ENCODE assay signal across 24 cellular contexts in genomic region chr1:153578490-153578889, GRCh38. TPM values are rescaled to one million over a fixed set of nuclear protein-coding genes. Genes with fewer than 3 reads are reported as not detected.
A peak's percentile ranks its signal among the peaks of the same experiment; 100 is the strongest.
DNase-seq lines count a peak whose midpoint lies in the region; ATAC-seq, FAIRE-seq and TF ChIP-seq lines count a peak whose summit lies in the region.
"Had no signal": no experiment of that assay in that cellular context is flagged by ENCODE, and none has a peak within 500 bp of the region (broad histone marks: within the 10 kb centered on the region; RNA-seq: fewer than 3 reads in every experiment).

No MANE protein-coding gene starts in this region.

- FAIRE-seq in astrocyte (lab: Jason Lieb, UNC): peak; percentile 84
- FAIRE-seq: GM12878, kidney had no signal

- POLR2A ChIA-PET in WTC11 (lab: Charles Lee): no interaction called here

- H3K36me3 Mint-ChIP-seq in astrocyte (ENCODE audit: low read depth, unreplicated experiment): no peaks in the 10 kb centered on the region
- no peaks in the 10 kb centered on the region for H3K36me3 Mint-ChIP-seq in neural progenitor cell
- peaks cover 3% of the 10 kb centered on the region; the same call in 1 of the 2 replicates for H3K36me3 Mint-ChIP-seq in WTC11
- H3K36me3 Mint-ChIP-seq: activated CD8-positive, alpha-beta memory T cell treated with anti-CD3 and anti-CD28 coated beads, Interleukin-2, amount 10 ng/mL, durations not matched to agents 7 days and 5 days; CD4-positive, CD25-positive, alpha-beta regulatory T cell had no signal

- H3K36me3 ChIP-seq in astrocyte (ENCODE audit: insufficient read depth, low read length) (no peaks in the 10 kb centered on the region), neural progenitor cell (no peaks in the 10 kb centered on the region)

- H3K27ac Mint-ChIP-seq in astrocyte (ENCODE audit: unreplicated experiment) (peak overlapping the region; percentile 78), neural progenitor cell (peak overlapping the region; percentile 30), WTC11 (no peak overlapping the region)
- H3K27ac Mint-ChIP-seq: activated CD4-positive, alpha-beta T cell treated with anti-CD3 and anti-CD28 coated beads, Interleukin-2, amount 10 ng/mL, durations not matched to agents 24 days and 14 days; activated CD8-positive, alpha-beta memory T cell treated with anti-CD3 and anti-CD28 coated beads, Interleukin-2, amount 10 ng/mL, durations not matched to agents 7 days and 5 days; activated T-helper 1 cell treated with anti-CD3 and anti-CD28 coated beads, Interleukin-12 subunit alpha, Interleukin-12 subunit beta, Interleukin-2, Interleukin-4 antibody, amounts not matched to agents 30 ng/mL and 10 ng/mL and 1 ng/mL, durations not matched to agents 14 hours and 24 hours and 36 hours had no signal

- no peaks in the 10 kb centered on the region for H3K9me3 ChIP-seq in astrocyte (ENCODE audit: insufficient read depth, low read depth, low read length)
- no peaks in the 10 kb centered on the region for H3K9me3 ChIP-seq in neural progenitor cell (ENCODE audit: low read depth)

- TF ChIP-seq CTCF in AG10803 (conservative IDR thresholded peaks at IDR 0.05; ENCODE audit: low read length) (no peak), astrocyte (IDR thresholded peaks at IDR 0.05; ENCODE audit: insufficient read depth, low read depth, low read length) (no peak), neural progenitor cell (IDR thresholded peaks at IDR 0.05) (no peak), WTC11 (IDR thresholded peaks at IDR 0.05) (no peak)

- H3K9me3 Mint-ChIP-seq in astrocyte (ENCODE audit: unreplicated experiment) (peaks cover 2% of the 10 kb centered on the region), neural progenitor cell (peaks cover 11% of the 10 kb centered on the region), WTC11 (no peaks in the 10 kb centered on the region)
- H3K9me3 Mint-ChIP-seq: activated CD4-positive, alpha-beta T cell treated with anti-CD3 and anti-CD28 coated beads, Interleukin-2, amount 10 ng/mL, durations not matched to agents 24 days and 14 days; activated T-helper 1 cell treated with anti-CD3 and anti-CD28 coated beads, Interleukin-12 subunit alpha, Interleukin-12 subunit beta, Interleukin-2, Interleukin-4 antibody, amounts not matched to agents 30 ng/mL and 10 ng/mL and 1 ng/mL, durations not matched to agents 14 hours and 24 hours and 36 hours; CD4-positive, CD25-positive, alpha-beta regulatory T cell had no signal

- ATAC-seq in WTC11 (no peak), HG02840 (IDR thresholded peaks at IDR 0.05; ENCODE audit: low FRiP score, unreplicated experiment) (no peak)
- ATAC-seq: activated CD8-positive, alpha-beta memory T cell treated with anti-CD3 and anti-CD28 coated beads, Interleukin-2, amount 10 ng/mL, durations not matched to agents 7 days and 5 days; GM12878 had no signal

- H2AFZ ChIP-seq in astrocyte (ENCODE audit: low read depth, low read length) (no peak overlapping the region), neural progenitor cell (replicated peaks) (no peak overlapping the region)

- H3K4me1 Mint-ChIP-seq in astrocyte (ENCODE audit: low read depth, unreplicated experiment) (peaks cover 14% of the 10 kb centered on the region), neural progenitor cell (peaks cover 14% of the 10 kb centered on the region), WTC11 (peaks cover 16% of the 10 kb centered on the region)
- H3K4me1 Mint-ChIP-seq: activated CD8-positive, alpha-beta memory T cell treated with anti-CD3 and anti-CD28 coated beads, Interleukin-2, amount 10 ng/mL, durations not matched to agents 7 days and 5 days; CD4-positive, CD25-positive, alpha-beta regulatory T cell had no signal

- H3K27ac ChIP-seq in astrocyte (ENCODE audit: low read depth, low read length): no peak overlapping the region
- H3K27ac ChIP-seq in neural progenitor cell: no peak overlapping the region

- H3K4me3 ChIP-seq in AG10803 (ENCODE audit: low read length) (no peak overlapping the region), astrocyte (ENCODE audit: insufficient read depth, low read depth, low read length) (no peak overlapping the region), neural progenitor cell (no peak overlapping the region)
- H3K4me3 ChIP-seq: GM12878 had no signal

- CTCF ChIA-PET in WTC11 (lab: Charles Lee): interaction anchor here (1.2 to 2.4 kb wide), 5 partner anchors 10 to 84 kb away, joined by 5 to 9 read pairs (median 6); partner anchors contain the start of genes CHTOP, S100A13 and S100A16

- H3K4me1 ChIP-seq in astrocyte (ENCODE audit: insufficient read depth, low read length) (peaks cover under 1% of the 10 kb centered on the region), neural progenitor cell (peaks cover 21% of the 10 kb centered on the region)

- H4K20me1 ChIP-seq in astrocyte (ENCODE audit: insufficient read depth, low read length): no peaks in the 10 kb centered on the region
- no peaks in the 10 kb centered on the region for H4K20me1 ChIP-seq in neural progenitor cell (ENCODE audit: low read depth)

- H3K4me2 ChIP-seq in astrocyte (ENCODE audit: low read length) (peak overlapping the region; percentile 9), neural progenitor cell (peak overlapping the region; percentile 6)

- H3K4me3 Mint-ChIP-seq in astrocyte (ENCODE audit: unreplicated experiment): peak overlapping the region; percentile 58
- no peak overlapping the region for H3K4me3 Mint-ChIP-seq in neural progenitor cell
- no peak overlapping the region for H3K4me3 Mint-ChIP-seq in WTC11
- H3K4me3 Mint-ChIP-seq: activated CD4-positive, alpha-beta T cell treated with anti-CD3 and anti-CD28 coated beads, Interleukin-2, amount 10 ng/mL, durations not matched to agents 24 days and 14 days; activated CD8-positive, alpha-beta memory T cell treated with anti-CD3 and anti-CD28 coated beads, Interleukin-2, amount 10 ng/mL, durations not matched to agents 7 days and 5 days; activated T-helper 1 cell treated with anti-CD3 and anti-CD28 coated beads, Interleukin-12 subunit alpha, Interleukin-12 subunit beta, Interleukin-2, Interleukin-4 antibody, amounts not matched to agents 30 ng/mL and 10 ng/mL and 1 ng/mL, durations not matched to agents 14 hours and 24 hours and 36 hours; CD4-positive, CD25-positive, alpha-beta regulatory T cell had no signal

- DNase-seq in AG10803 (ENCODE audit: low read depth) (peak; percentile 73), HS-5 (ENCODE audit: low read depth) (peak; percentile 35), astrocyte (ENCODE audit: low read depth) (no peak), neural progenitor cell (ENCODE audit: low spot score) (peak; percentile 9), G401 (ENCODE audit: low spot score) (no peak), NCI-H187 treated with DMSO at 0.1 percent for 48 hours (lab: John Stamatoyannopoulos, UW) (no peak), WTC11 (ENCODE audit: low spot score) (no peak)
- DNase-seq: activated CD4-positive, alpha-beta T cell treated with anti-CD3 and anti-CD28 coated beads, Interleukin-2, amount 10 ng/mL, durations not matched to agents 24 days and 14 days; activated CD8-positive, alpha-beta memory T cell treated with anti-CD3 and anti-CD28 coated beads, Interleukin-2, amount 10 ng/mL, durations not matched to agents 7 days and 5 days; activated naive CD4-positive, alpha-beta T cell treated with anti-CD3 and anti-CD28 coated beads, Interleukin-2, amount 50 U/mL, for 16 hours; CD4-positive, CD25-positive, alpha-beta regulatory T cell; foreskin melanocyte; Kasumi-1; NCI-H1694 treated with DMSO at 0.1 percent for 48 hours; NCI-H774; SHP77 treated with DMSO at 0.1 percent for 48 hours had no signal

- peaks cover 16% of the 10 kb centered on the region for H3F3A ChIP-seq in neural progenitor cell (ENCODE audit: low read depth)

- in situ Hi-C loops in G401 (cut with HindIII; ENCODE audit: low sequenced_read_pairs): loop anchor here (25.0 kb wide), 1 partner anchor 216 kb away; the partner anchor contains the start of gene S100A9

- H3K79me2 ChIP-seq in astrocyte (ENCODE audit: insufficient read depth, low read length): no peaks in the 10 kb centered on the region
- no peaks in the 10 kb centered on the region for H3K79me2 ChIP-seq in neural progenitor cell (ENCODE audit: low read depth)

- H3K27me3 ChIP-seq in astrocyte (ENCODE audit: insufficient read depth, low read length) (no peaks in the 10 kb centered on the region), neural progenitor cell (no peaks in the 10 kb centered on the region)

- H3K9ac ChIP-seq in astrocyte (ENCODE audit: low read length) (no peak overlapping the region), neural progenitor cell (no peak overlapping the region)

- no peaks in the 10 kb centered on the region for H3K27me3 Mint-ChIP-seq in astrocyte (ENCODE audit: low read depth, unreplicated experiment)
- H3K27me3 Mint-ChIP-seq in neural progenitor cell (ENCODE audit: insufficient read depth, low read depth): peaks cover 2% of the 10 kb centered on the region
- H3K27me3 Mint-ChIP-seq in WTC11 (ENCODE audit: low read depth): 0 out of 2 replicates have a peak, but pooled peaks cover 2% of the 10 kb centered on the region

TF ChIP-seq in WTC11, 78 proteins besides CTCF, POLR2A, EP300 and RAD21 (continues in another document):
- no peak for TF ChIP-seq MLX (CRISPR knock-in tag; IDR thresholded peaks at IDR 0.05)

RNA-seq across cellular contexts. Expression of gene S100A2, which starts 12.8 kb away (rescaled TPM):
- 3.0 and 3.8 TPM in 2 replicates for total RNA-seq in astrocyte
- not detected in 2 replicates for total RNA-seq in neural progenitor cell (ENCODE audit: low replicate concordance)
- 10.6 and 10.8 TPM in 2 replicates for total RNA-seq in G401 (2014; rRNA removed; shearing (Covaris generic))
- 0.74 to 1.6 TPM (median 0.80 TPM) in 3 replicates for total RNA-seq in WTC11 (2021)
- total RNA-seq: CD4-positive, CD25-positive, alpha-beta regulatory T cell had no signal

RNA-seq across cellular contexts. Expression of gene S100A3, which starts 29.4 kb away (rescaled TPM):
- 12.8 and 14.6 TPM in 2 replicates for total RNA-seq in astrocyte
- total RNA-seq in neural progenitor cell (ENCODE audit: low replicate concordance): not detected in 2 replicates
- total RNA-seq in G401 (2014; rRNA removed; shearing (Covaris generic)): 0.37 and 4.3 TPM in 2 replicates
- 0.33 TPM in 1 of 3 replicates, not detected in the others for total RNA-seq in WTC11 (2021)
- total RNA-seq: activated CD4-positive, alpha-beta T cell treated with anti-CD3 and anti-CD28 coated beads, Interleukin-2, amount 10 ng/mL, durations not matched to agents 24 days and 14 days; activated CD8-positive, alpha-beta memory T cell treated with anti-CD3 and anti-CD28 coated beads, Interleukin-2, amount 10 ng/mL, durations not matched to agents 7 days and 5 days; activated T-helper 1 cell treated with anti-CD3 and anti-CD28 coated beads, Interleukin-12 subunit alpha, Interleukin-12 subunit beta, Interleukin-2, Interleukin-4 antibody, amounts not matched to agents 30 ng/mL and 10 ng/mL and 1 ng/mL, durations not matched to agents 14 hours and 24 hours and 36 hours; CD4-positive, CD25-positive, alpha-beta regulatory T cell; GM12878; OCI-LY7; T-helper 1 cell treated with Interleukin-12 subunit alpha and Interleukin-12 subunit beta and Interleukin-4 antibody, amounts not matched to agents 30 ng/mL and 1 ng/mL, for 36 hours; urinary bladder had no signal

RNA-seq across cellular contexts. Expression of gene S100A4, which starts 32.9 kb away (rescaled TPM):
- total RNA-seq in astrocyte: 58.5 and 69.3 TPM in 2 replicates
- total RNA-seq in neural progenitor cell (ENCODE audit: low replicate concordance): 22.4 and 34.3 TPM in 2 replicates
- total RNA-seq in G401 (2014; rRNA removed; shearing (Covaris generic)): 452 and 453 TPM in 2 replicates
- 22.7 to 32.0 TPM (median 31.7 TPM) in 3 replicates for total RNA-seq in WTC11 (2021)

RNA-seq across cellular contexts. Expression of gene S100A16, which starts 34.4 kb away (rescaled TPM):
- 48.8 and 54.4 TPM in 2 replicates for total RNA-seq in astrocyte
- 12.4 and 13.1 TPM in 2 replicates for total RNA-seq in neural progenitor cell (ENCODE audit: low replicate concordance)
- total RNA-seq in G401 (2014; rRNA removed; shearing (Covaris generic)): 81.9 and 98.1 TPM in 2 replicates
- total RNA-seq in WTC11 (2021): 14.6 to 17.6 TPM (median 16.8 TPM) in 3 replicates
- total RNA-seq: activated CD4-positive, alpha-beta T cell treated with anti-CD3 and anti-CD28 coated beads, Interleukin-2, amount 10 ng/mL, durations not matched to agents 24 days and 14 days; activated CD8-positive, alpha-beta memory T cell treated with anti-CD3 and anti-CD28 coated beads, Interleukin-2, amount 10 ng/mL, durations not matched to agents 7 days and 5 days; activated T-helper 1 cell treated with anti-CD3 and anti-CD28 coated beads, Interleukin-12 subunit alpha, Interleukin-12 subunit beta, Interleukin-2, Interleukin-4 antibody, amounts not matched to agents 30 ng/mL and 10 ng/mL and 1 ng/mL, durations not matched to agents 14 hours and 24 hours and 36 hours; CD4-positive, CD25-positive, alpha-beta regulatory T cell; OCI-LY7; T-helper 1 cell treated with Interleukin-12 subunit alpha and Interleukin-12 subunit beta and Interleukin-4 antibody, amounts not matched to agents 30 ng/mL and 1 ng/mL, for 36 hours had no signal

RNA-seq across cellular contexts. Expression of gene S100A14, which starts 37.6 kb away (rescaled TPM):
- 0.38 and 0.57 TPM in 2 replicates for total RNA-seq in astrocyte
- total RNA-seq in neural progenitor cell (ENCODE audit: low replicate concordance): not detected in 2 replicates
- total RNA-seq in G401 (2014; rRNA removed; shearing (Covaris generic)): 0.75 TPM in 1 of 2 replicates, not detected in the other
- 1.4 to 2.1 TPM (median 1.5 TPM) in 3 replicates for total RNA-seq in WTC11 (2021)
- total RNA-seq: activated CD4-positive, alpha-beta T cell treated with anti-CD3 and anti-CD28 coated beads, Interleukin-2, amount 10 ng/mL, durations not matched to agents 24 days and 14 days; activated CD8-positive, alpha-beta memory T cell treated with anti-CD3 and anti-CD28 coated beads, Interleukin-2, amount 10 ng/mL, durations not matched to agents 7 days and 5 days; CD4-positive, CD25-positive, alpha-beta regulatory T cell; myocyte; OCI-LY7; T-helper 1 cell treated with Interleukin-12 subunit alpha and Interleukin-12 subunit beta and Interleukin-4 antibody, amounts not matched to agents 30 ng/mL and 1 ng/mL, for 36 hours had no signal

Comparison
In these comparisons a context has a peak if more than half of its experiments do, and no peak if none do; other contexts are left out.
1. DNase-seq: peak in AG10803 (single experiment), HS-5 (single experiment) and neural progenitor cell (single experiment); none in astrocyte (single experiment), G401 (single experiment), NCI-H187 treated with DMSO at 0.1 percent for 48 hours (single experiment) and WTC11 (single experiment).